In the genomic region with DNA sequence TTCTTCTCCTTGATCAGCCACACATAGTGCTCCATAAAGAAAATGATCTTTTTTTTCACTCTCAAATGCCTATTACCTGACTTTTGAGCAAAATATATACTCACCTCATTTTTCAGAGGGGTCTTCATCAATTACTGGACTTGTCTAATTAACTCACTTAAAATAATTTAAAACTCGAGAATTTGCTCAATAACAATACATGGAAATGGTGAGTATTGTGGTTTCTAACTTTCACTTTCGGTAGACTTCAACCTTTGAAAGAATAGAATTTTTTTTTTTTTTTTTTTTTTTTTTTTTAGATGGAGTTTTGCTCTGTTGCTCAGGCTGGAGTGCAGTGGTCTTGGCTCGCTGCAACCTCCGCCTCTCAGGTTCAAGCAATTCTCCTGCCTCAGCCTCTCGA, we compare ENCODE assay signal across 29 cellular contexts.
"Had no signal": no experiment of that assay in that cellular context is flagged by ENCODE, and none has a peak within 500 bp of the region (broad histone marks: within the 10 kb centered on the region; RNA-seq: fewer than 3 reads in every experiment).

No MANE protein-coding gene starts in this region.

- H3K9me3 ChIP-seq: colonic mucosa had no signal

- H3K36me3 ChIP-seq: brain microvascular endothelial cell, colonic mucosa had no signal

- H3K4me1 Mint-ChIP-seq: central memory CD8-positive, alpha-beta T cell had no signal

- H3K36me3 Mint-ChIP-seq: activated naive CD4-positive, alpha-beta T cell treated with anti-CD3 and anti-CD28 coated beads, Interleukin-2, amount 50 U/mL, for 72 hours had no signal

- H3K9me3 Mint-ChIP-seq: activated CD4-positive, alpha-beta memory T cell treated with anti-CD3 and anti-CD28 coated beads, Interleukin-2, amount 10 ng/mL, durations not matched to agents 7 days and 5 days; activated naive CD4-positive, alpha-beta T cell treated with anti-CD3 and anti-CD28 coated beads, Interleukin-2, amount 50 U/mL, for 72 hours; central memory CD8-positive, alpha-beta T cell had no signal

- H3K4me3 Mint-ChIP-seq: activated CD4-positive, alpha-beta memory T cell treated with anti-CD3 and anti-CD28 coated beads, Interleukin-2, amount 10 ng/mL, durations not matched to agents 7 days and 5 days; activated CD4-positive, alpha-beta T cell treated with anti-CD3 and anti-CD28 coated beads for 36 hours; central memory CD8-positive, alpha-beta T cell had no signal

- H3K27ac Mint-ChIP-seq: activated CD4-positive, alpha-beta memory T cell treated with anti-CD3 and anti-CD28 coated beads, Interleukin-2, amount 10 ng/mL, durations not matched to agents 7 days and 5 days; activated CD4-positive, alpha-beta T cell treated with anti-CD3 and anti-CD28 coated beads for 36 hours had no signal

- H3K9ac ChIP-seq: KMS-11 had no signal

- DNase-seq: activated CD4-positive, alpha-beta T cell treated with anti-CD3 and anti-CD28 coated beads for 36 hours; activated CD8-positive, alpha-beta memory T cell treated with anti-CD3 and anti-CD28 coated beads, Interleukin-2, amount 50 U/mL, for 48 hours; activated effector memory CD4-positive, alpha-beta T cell treated with anti-CD3 and anti-CD28 coated beads, Interleukin-2, amount 50 U/mL, for 16 hours; activated naive CD4-positive, alpha-beta T cell; activated T-cell treated with anti-CD3 and anti-CD28 coated beads, Interleukin-2, amount 50 U/mL, for 48 hours; amniotic stem cell; aorta; brain microvascular endothelial cell; colonic mucosa; NCI-H1048; NCI-H1105 treated with DMSO at 0.1 percent for 48 hours; NCI-H1436; NCI-H1694; NCI-H1930; NCI-H2081 treated with DMSO at 0.1 percent for 48 hours; NCI-H226; NCI-H446 treated with DMSO at 0.1 percent for 48 hours; NCI-H524; NCI-H69; NCI-H82; Right ventricle myocardium superior; SW 1271; T1000 had no signal

- H3K4me1 ChIP-seq: colonic mucosa had no signal

- FAIRE-seq: TTC549 had no signal

- H3K27me3 ChIP-seq: brain microvascular endothelial cell, colonic mucosa had no signal

- ATAC-seq: activated CD4-positive, alpha-beta T cell treated with anti-CD3 and anti-CD28 coated beads for 36 hours; activated CD4-positive, CD25-positive, alpha-beta regulatory T cell treated with anti-CD3 and anti-CD28 coated beads, Interleukin-2, amount 50 U/mL, for 24 hours had no signal

- H3K4me2 ChIP-seq: KMS-11 had no signal

- H3K4me3 ChIP-seq: colonic mucosa had no signal

- H3K27ac ChIP-seq: brain microvascular endothelial cell, colonic mucosa, KMS-11 had no signal

- H3K27me3 Mint-ChIP-seq: activated CD4-positive, alpha-beta T cell treated with anti-CD3 and anti-CD28 coated beads for 36 hours; central memory CD8-positive, alpha-beta T cell had no signal
